1 cellular context compared by ENCODE assay signal in genomic region chr19:18254546-18255500, GRCh38.
A peak's percentile ranks its signal among the peaks of the same experiment; 100 is the strongest.
TF ChIP-seq lines count a peak whose summit lies in the region.

No MANE protein-coding gene starts in this region.

TF ChIP-seq in K562, 482 proteins besides CTCF, POLR2A, EP300 and RAD21:
- TF ChIP-seq FOXP1 (CRISPR knock-in tag; IDR thresholded peaks at IDR 0.05) (no peak), CTBP1 (IDR thresholded peaks at IDR 0.05; ENCODE audit: borderline replicate concordance) (peak; percentile 44; the same call in 1 of the 2 replicates), ZEB2 (IDR thresholded peaks at IDR 0.05) (peak; percentile 89)
TF ChIP-seq in K562: peak in this region for 2.
